Comparison of ENCODE assay signal across 21 cellular contexts in genomic region chr7:158550886-158551452, GRCh38.
"Had no signal": no experiment of that assay in that cellular context is flagged by ENCODE, and none has a peak within 500 bp of the region (broad histone marks: within the 10 kb centered on the region; RNA-seq: fewer than 3 reads in every experiment).

No MANE protein-coding gene starts in this region.

- ATAC-seq: activated CD8-positive, alpha-beta memory T cell treated with anti-CD3 and anti-CD28 coated beads, Interleukin-2, amount 10 ng/mL, durations not matched to agents 7 days and 5 days; activated CD8-positive, alpha-beta T cell treated with anti-CD3 and anti-CD28 coated beads for 36 hours; left lobe of liver; naive thymus-derived CD8-positive, alpha-beta T cell; stimulated activated naive CD8-positive, alpha-beta T cell treated with anti-CD3 and anti-CD28 coated beads, Interleukin-15, Interleukin-2, amounts not matched to agents 100 U/mL and 50 U/mL, for 24 hours had no signal

- H3K9me3 Mint-ChIP-seq: activated CD4-positive, alpha-beta T cell treated with anti-CD3 and anti-CD28 coated beads, Interleukin-2, amount 10 ng/mL, durations not matched to agents 7 days and 5 days; activated CD8-positive, alpha-beta T cell treated with anti-CD3 and anti-CD28 coated beads for 36 hours; immature natural killer cell had no signal

- H3K36me3 Mint-ChIP-seq: activated CD8-positive, alpha-beta memory T cell treated with anti-CD3 and anti-CD28 coated beads, Interleukin-2, amount 10 ng/mL, durations not matched to agents 7 days and 5 days; activated naive CD4-positive, alpha-beta T cell treated with anti-CD3 and anti-CD28 coated beads, Interleukin-2, amount 10 ng/mL, durations not matched to agents 7 days and 5 days; naive thymus-derived CD8-positive, alpha-beta T cell had no signal

- H3K4me1 Mint-ChIP-seq: activated CD4-positive, alpha-beta T cell treated with anti-CD3 and anti-CD28 coated beads, Interleukin-2, amount 10 ng/mL, durations not matched to agents 7 days and 5 days; activated CD8-positive, alpha-beta memory T cell treated with anti-CD3 and anti-CD28 coated beads, Interleukin-2, amount 10 ng/mL, durations not matched to agents 7 days and 5 days; activated naive CD4-positive, alpha-beta T cell treated with anti-CD3 and anti-CD28 coated beads, Interleukin-2, amount 10 ng/mL, durations not matched to agents 7 days and 5 days; immature natural killer cell had no signal

- H3K27ac ChIP-seq: hepatocyte, neutrophil, ovary, upper lobe of right lung, WERI-Rb-1 had no signal

- H3K27me3 Mint-ChIP-seq: activated CD4-positive, alpha-beta T cell treated with anti-CD3 and anti-CD28 coated beads, Interleukin-2, amount 10 ng/mL, durations not matched to agents 7 days and 5 days; activated CD8-positive, alpha-beta memory T cell treated with anti-CD3 and anti-CD28 coated beads, Interleukin-2, amount 10 ng/mL, durations not matched to agents 7 days and 5 days; activated naive CD4-positive, alpha-beta T cell treated with anti-CD3 and anti-CD28 coated beads, Interleukin-2, amount 10 ng/mL, durations not matched to agents 7 days and 5 days had no signal

- H3K9me3 ChIP-seq: neutrophil, ovary, upper lobe of right lung had no signal

- H3K27me3 ChIP-seq: hepatocyte, neutrophil, ovary, upper lobe of right lung had no signal

- DNase-seq: activated CD4-positive, alpha-beta T cell treated with anti-CD3 and anti-CD28 coated beads, Interleukin-2, amount 10 ng/mL, durations not matched to agents 7 days and 5 days; activated CD4-positive, CD25-positive, alpha-beta regulatory T cell treated with anti-CD3 and anti-CD28 coated beads, Interleukin-2, amount 50 U/mL, for 72 hours; activated CD8-positive, alpha-beta memory T cell treated with anti-CD3 and anti-CD28 coated beads, Interleukin-2, amount 10 ng/mL, durations not matched to agents 7 days and 5 days; activated CD8-positive, alpha-beta T cell treated with anti-CD3 and anti-CD28 coated beads for 36 hours; activated effector memory CD4-positive, alpha-beta T cell treated with anti-CD3 and anti-CD28 coated beads, Interleukin-2, amount 50 U/mL, for 16 hours; activated naive CD4-positive, alpha-beta T cell treated with anti-CD3 and anti-CD28 coated beads, Interleukin-2, amount 10 ng/mL, durations not matched to agents 7 days and 5 days; activated T-cell treated with anti-CD3 and anti-CD28 coated beads for 4 hours; amygdala; foreskin melanocyte; immature natural killer cell; naive thymus-derived CD8-positive, alpha-beta T cell; ovary; right cardiac atrium; stimulated activated CD4-positive, alpha-beta T cell treated with anti-CD3 and anti-CD28 coated beads, Interleukin-12 subunit alpha, Interleukin-12 subunit beta, amount 100 ng/mL, for 4 hours; stimulated activated CD4-positive, alpha-beta T cell treated with anti-CD3 and anti-CD28 coated beads, Interleukin-4, amount 100 ng/mL, for 4 hours; stimulated activated naive CD8-positive, alpha-beta T cell treated with anti-CD3 and anti-CD28 coated beads, Interleukin-15, Interleukin-2, amounts not matched to agents 100 U/mL and 50 U/mL, for 24 hours; upper lobe of right lung; WERI-Rb-1 had no signal

- H3K79me2 ChIP-seq: hepatocyte had no signal

- H3K4me3 Mint-ChIP-seq: activated CD4-positive, alpha-beta T cell treated with anti-CD3 and anti-CD28 coated beads, Interleukin-2, amount 10 ng/mL, durations not matched to agents 7 days and 5 days; activated CD8-positive, alpha-beta memory T cell treated with anti-CD3 and anti-CD28 coated beads, Interleukin-2, amount 10 ng/mL, durations not matched to agents 7 days and 5 days; activated CD8-positive, alpha-beta T cell treated with anti-CD3 and anti-CD28 coated beads for 36 hours; activated naive CD4-positive, alpha-beta T cell treated with anti-CD3 and anti-CD28 coated beads, Interleukin-2, amount 10 ng/mL, durations not matched to agents 7 days and 5 days; immature natural killer cell; naive thymus-derived CD8-positive, alpha-beta T cell had no signal

- H2AFZ ChIP-seq: hepatocyte had no signal

- H3K27ac Mint-ChIP-seq: activated CD4-positive, alpha-beta T cell treated with anti-CD3 and anti-CD28 coated beads, Interleukin-2, amount 10 ng/mL, durations not matched to agents 7 days and 5 days; activated CD8-positive, alpha-beta memory T cell treated with anti-CD3 and anti-CD28 coated beads, Interleukin-2, amount 10 ng/mL, durations not matched to agents 7 days and 5 days; activated CD8-positive, alpha-beta T cell treated with anti-CD3 and anti-CD28 coated beads for 36 hours; activated naive CD4-positive, alpha-beta T cell treated with anti-CD3 and anti-CD28 coated beads, Interleukin-2, amount 10 ng/mL, durations not matched to agents 7 days and 5 days; immature natural killer cell had no signal

- H3K4me2 ChIP-seq: hepatocyte had no signal
